In genomic region chr10:35911233-35911632, GRCh38 we compare ENCODE assay signal across 16 cellular contexts.
A peak's percentile ranks its signal among the peaks of the same experiment; 100 is the strongest.
DNase-seq lines count a peak whose midpoint lies in the region; ATAC-seq and TF ChIP-seq lines count a peak whose summit lies in the region.
"Had no signal": no experiment of that assay in that cellular context is flagged by ENCODE, and none has a peak within 500 bp of the region (broad histone marks: within the 10 kb centered on the region; RNA-seq: fewer than 3 reads in every experiment).

No MANE protein-coding gene starts in this region.

- TF ChIP-seq POLR2A in breast epithelium (IDR thresholded peaks at IDR 0.05) (no peak), uterus (IDR thresholded peaks at IDR 0.05) (no peak)

- no peaks in the 10 kb centered on the region for H3K4me1 ChIP-seq in breast epithelium
- H3K4me1 ChIP-seq in left lung, result peaks cover 0 to 8% of the 10 kb centered on the region in 2 donors
- H3K4me1 ChIP-seq in uterus, result no peaks in the 10 kb centered on the region
- H3K4me1 ChIP-seq: BLaER1, Caco-2, HAP-1 had no signal

- no TSS peak for BruUV-seq in MCF 10A (replicated peaks; lab: Mats Ljungman, UMichigan)

- H3K27ac ChIP-seq in breast epithelium (no peak overlapping the region), left lung (no peak overlapping the region), uterus (no peak overlapping the region)
- H3K27ac ChIP-seq: 22Rv1, BLaER1 had no signal

- no peak overlapping the region for H3K4me3 Mint-ChIP-seq in MCF 10A (ENCODE audit: unreplicated experiment)
- H3K4me3 Mint-ChIP-seq: CD8-positive, alpha-beta memory T cell had no signal

- H3K27me3 Mint-ChIP-seq in MCF 10A (ENCODE audit: insufficient read depth, unreplicated experiment), result no peaks in the 10 kb centered on the region

- no peak for TF ChIP-seq CTCF in MCF 10A (IDR thresholded peaks at IDR 0.05; ENCODE audit: unreplicated experiment)
- TF ChIP-seq CTCF in breast epithelium (IDR thresholded peaks at IDR 0.05), result no peak
- TF ChIP-seq CTCF in epithelial cell of esophagus (IDR thresholded peaks at IDR 0.05; ENCODE audit: insufficient read depth, low read depth, low read length, missing control alignments), result no peak
- no peak for TF ChIP-seq CTCF in left lung (IDR thresholded peaks at IDR 0.05)
- no peak for TF ChIP-seq CTCF in uterus (IDR thresholded peaks at IDR 0.05)
- TF ChIP-seq CTCF in omental fat pad (IDR thresholded peaks at IDR 0.05), result no peak

- H3K9me3 Mint-ChIP-seq in MCF 10A (ENCODE audit: unreplicated experiment), result no peaks in the 10 kb centered on the region

- intact Hi-C loops in MCF 10A (cut with micrococcal nuclease) (no loop called here), breast epithelium (cut with DNase I; ENCODE audit: low total_unique reads) (no loop called here), left lung (cut with DNase I) (no loop called here), uterus (cut with DNase I; ENCODE audit: low total_unique reads) (no loop called here)

- CTCF ChIA-PET in MCF 10A (lab: Yijun Ruan, JAX), result no interaction called here

- ATAC-seq in left lung (peak; percentile 48), omental fat pad (ENCODE audit: low FRiP score) (no peak)

- H3K9me3 ChIP-seq in breast epithelium, result no peaks in the 10 kb centered on the region
- H3K9me3 ChIP-seq in left lung, result no peaks in the 10 kb centered on the region
- H3K9me3 ChIP-seq in uterus, result no peaks in the 10 kb centered on the region
- H3K9me3 ChIP-seq: BLaER1, Caco-2, HAP-1 had no signal

- H3K27ac Mint-ChIP-seq in MCF 10A (ENCODE audit: low read depth, unreplicated experiment), result no peak overlapping the region
- H3K27ac Mint-ChIP-seq: CD8-positive, alpha-beta memory T cell had no signal

- H3K4me1 Mint-ChIP-seq in MCF 10A (ENCODE audit: insufficient read depth, unreplicated experiment), result peaks cover 35% of the 10 kb centered on the region
- H3K4me1 Mint-ChIP-seq: CD8-positive, alpha-beta memory T cell had no signal

- H3K36me3 ChIP-seq in breast epithelium (no peaks in the 10 kb centered on the region), left lung (no peaks in the 10 kb centered on the region), uterus (no peaks in the 10 kb centered on the region)
- H3K36me3 ChIP-seq: BLaER1, HAP-1 had no signal

- H3K36me3 Mint-ChIP-seq in MCF 10A (ENCODE audit: insufficient read depth, unreplicated experiment), result no peaks in the 10 kb centered on the region
- H3K36me3 Mint-ChIP-seq: CD8-positive, alpha-beta memory T cell had no signal

- H3K4me3 ChIP-seq in breast epithelium (no peak overlapping the region), epithelial cell of esophagus (ENCODE audit: low read length) (no peak overlapping the region), left lung (no peak overlapping the region), uterus (no peak overlapping the region)
- H3K4me3 ChIP-seq: BLaER1, HAP-1 had no signal

- DNase-seq in MCF 10A (ENCODE audit: unreplicated experiment), result peak; percentile 29
- DNase-seq in breast epithelium (ENCODE audit: low spot score in 2 of 2), result no peak
- peak; percentile 56 for DNase-seq in epithelial cell of esophagus (ENCODE audit: low read depth)
- no peak for DNase-seq in left lung
- DNase-seq in uterus, result no peak
- DNase-seq in omental fat pad (ENCODE audit: low spot score), result no peak
- DNase-seq in NCI-H526 treated with DMSO at 0.1 percent for 48 hours (lab: John Stamatoyannopoulos, UW), result no peak
- no peak for DNase-seq in cortex of kidney (lab: John Stamatoyannopoulos, UW)
- DNase-seq: AML-193; Caco-2; CD8-positive, alpha-beta memory T cell; DND-41; GDM1 had no signal

- no peaks in the 10 kb centered on the region for H3K27me3 ChIP-seq in breast epithelium
- H3K27me3 ChIP-seq in left lung, result no peaks in the 10 kb centered on the region
- no peaks in the 10 kb centered on the region for H3K27me3 ChIP-seq in uterus
- H3K27me3 ChIP-seq: BLaER1 had no signal

- POLR2A ChIA-PET in MCF 10A (lab: Yijun Ruan, JAX), result interaction anchor here (0.6 to 2.0 kb wide), 5 partner anchors 14 to 345 kb away, joined by 3 to 5 read pairs (median 3); no protein-coding TSS in a partner anchor

Comparison
In these comparisons a context has a peak if more than half of its experiments do, and no peak if none do; other contexts are left out.
1. DNase-seq: peak in MCF 10A (single experiment) and epithelial cell of esophagus (single experiment); none in breast epithelium (0 of 2), left lung (0 of 2), uterus (0 of 2), omental fat pad (single experiment), NCI-H526 treated with DMSO at 0.1 percent for 48 hours (single experiment) and cortex of kidney (single experiment).